10 cellular contexts compared by ENCODE assay signal in the genomic region with DNA sequence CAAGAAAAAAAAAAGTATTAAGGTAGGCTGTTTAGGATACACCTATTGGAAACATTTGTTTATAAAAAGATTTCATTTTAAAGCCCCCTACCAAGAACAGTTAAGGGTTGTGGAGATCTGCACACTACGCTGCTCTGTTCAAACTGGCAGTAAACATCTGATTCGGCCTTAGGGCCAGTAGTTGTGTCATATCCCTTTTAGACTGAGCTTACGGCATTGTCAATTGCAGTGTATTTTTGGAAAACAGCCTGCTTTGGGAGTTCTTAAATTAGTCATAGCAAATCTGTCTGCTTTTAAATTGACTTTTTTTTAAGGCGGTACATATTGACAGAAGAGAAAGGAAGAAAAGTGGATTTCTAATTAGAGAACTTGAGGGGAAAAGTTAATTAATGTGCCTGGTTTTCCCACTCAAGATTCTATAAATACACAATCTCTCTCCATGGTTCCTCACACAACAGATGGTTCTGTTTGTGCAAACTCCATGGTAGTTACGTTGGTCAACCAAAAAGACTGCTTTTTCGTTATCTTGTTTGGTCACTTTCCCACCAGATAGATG. TPM values are rescaled to one million over a fixed set of nuclear protein-coding genes. Genes with fewer than 3 reads are reported as not detected.
A peak's percentile ranks its signal among the peaks of the same experiment; 100 is the strongest.
DNase-seq lines count a peak whose midpoint lies in the region; ATAC-seq and TF ChIP-seq lines count a peak whose summit lies in the region.
"Had no signal": no experiment of that assay in that cellular context is flagged by ENCODE, and none has a peak within 500 bp of the region (broad histone marks: within the 10 kb centered on the region; RNA-seq: fewer than 3 reads in every experiment).

No MANE protein-coding gene starts in this region.

- H3K36me3 ChIP-seq in IMR-90 (ENCODE audit: control insufficient read depth, insufficient read depth, low read length) (no peaks in the 10 kb centered on the region), right lobe of liver (no peaks in the 10 kb centered on the region)
- H3K36me3 ChIP-seq in CD8-positive, alpha-beta memory T cell (ENCODE audit: insufficient read depth, low read length) = no peaks in the 10 kb centered on the region

- in situ Hi-C loops in IMR-90 (cut with MboI; ENCODE audit: low sequenced_read_pairs) = loop anchor here (5.0 kb wide), 1 partner anchor 41 kb away; no protein-coding TSS in a partner anchor

- peaks cover 4% of the 10 kb centered on the region for H3K4me1 ChIP-seq in IMR-90 (ENCODE audit: control insufficient read depth, insufficient read depth, low read length)
- H3K4me1 ChIP-seq in right lobe of liver = peaks cover 0 to 56% (median 7%) of the 10 kb centered on the region in 4 donors
- H3K4me1 ChIP-seq in CD8-positive, alpha-beta memory T cell (ENCODE audit: insufficient read depth, low read length) = peaks cover 27% of the 10 kb centered on the region

- H2AK5ac ChIP-seq in IMR-90 (ENCODE audit: low read depth, low read length) = no peak overlapping the region

- no peak overlapping the region for H2BK120ac ChIP-seq in IMR-90 (ENCODE audit: low read depth, low read length)

- no peak overlapping the region for H3K9ac ChIP-seq in IMR-90 (ENCODE audit: low read depth, low read length)

- peak overlapping the region; percentile 76; the same call in 1 of the 2 replicates for H3K23ac ChIP-seq in IMR-90 (ENCODE audit: low read depth, low read length)

- DNase-seq in AG20443 (ENCODE audit: low spot score) (peak; percentile 50), IMR-90 (peak; percentile 85), cardiac fibroblast (ENCODE audit: low read depth in 2 of 2) (peak; percentile 77 to 92), right lobe of liver (no peak), WTC11 (ENCODE audit: low spot score) (no peak), HK-2 (ENCODE audit: unreplicated experiment) (no peak)
- no peak for DNase-seq in CD8-positive, alpha-beta memory T cell
- DNase-seq in activated effector memory CD4-positive, alpha-beta T cell treated with anti-CD3 and anti-CD28 coated beads, Interleukin-2, amount 50 U/mL, for 16 hours = no peak
- DNase-seq: NCI-H1694 treated with DMSO at 0.1 percent for 48 hours had no signal

- H4K91ac ChIP-seq in IMR-90 (ENCODE audit: insufficient read depth, low read depth, low read length) = no peak overlapping the region

- ATAC-seq in IMR-90 (ENCODE audit: low read depth) (no peak), right lobe of liver (peak in 2 of 4 donors; percentile 17 to 31), WTC11 (no peak)

- no peak for TF ChIP-seq POLR2A in IMR-90 (IDR thresholded peaks at IDR 0.05; ENCODE audit: low read depth, low read length)
- peak; percentile 39 for TF ChIP-seq POLR2A in right lobe of liver (IDR thresholded peaks at IDR 0.05)

- no CpG with 5 or more reads among the region's 6 CpGs for WGBS in IMR-90 (ENCODE audit: extremely low coverage in 2 of 2, insufficient read length in 1 of 2), 2 experiments
- 26% methylated on average over 6 of the region's 6 CpGs for WGBS in right lobe of liver (ENCODE audit: insufficient coverage, low coverage, low lambda C conversion rate, missing lambda C conversion rate)

- H3K4me3 Mint-ChIP-seq in CD8-positive, alpha-beta memory T cell = peak overlapping the region in 1 of 7 donors; percentile 20
- no peak overlapping the region for H3K4me3 Mint-ChIP-seq in WTC11
- H3K4me3 Mint-ChIP-seq: dendritic cell treated with granulocyte-macrophage colony-stimulating factor and Interleukin-4, amounts not matched to agents 40 ng/mL and 50 ng/mL, for 4 days had no signal

- H2AK9ac ChIP-seq in IMR-90 (replicated peaks; ENCODE audit: low read depth, low read length, poor library complexity) = no peak overlapping the region

- no peak overlapping the region for H4K5ac ChIP-seq in IMR-90 (ENCODE audit: low read depth, low read length)

- BruUV-seq in IMR-90 (replicated peaks; lab: Mats Ljungman, UMichigan) = no TSS peak

- no peak overlapping the region for H2BK5ac ChIP-seq in IMR-90 (ENCODE audit: low read depth, low read length, poor library complexity, severe bottlenecking)

- H3K4me2 ChIP-seq in IMR-90 (ENCODE audit: low read depth, low read length) = no peak overlapping the region

- no peak overlapping the region for H3K27ac ChIP-seq in IMR-90 (ENCODE audit: insufficient read depth, low read length)
- H3K27ac ChIP-seq in right lobe of liver = peak overlapping the region in 1 of 3 donors; percentile 94
- no peak overlapping the region for H3K27ac ChIP-seq in CD8-positive, alpha-beta memory T cell (ENCODE audit: low read depth, low read length)

- no peak overlapping the region for H3K4ac ChIP-seq in IMR-90 (ENCODE audit: low read depth, low read length)

- H3K9me3 ChIP-seq in IMR-90 (ENCODE audit: control insufficient read depth, insufficient read depth, low read length) = no peaks in the 10 kb centered on the region
- no peaks in the 10 kb centered on the region for H3K9me3 ChIP-seq in right lobe of liver
- H3K9me3 ChIP-seq in CD8-positive, alpha-beta memory T cell (ENCODE audit: low read length) = no peaks in the 10 kb centered on the region

- TF ChIP-seq CTCF in IMR-90 (conservative IDR thresholded peaks at IDR 0.05; ENCODE audit: low read depth, low read length) = no peak
- TF ChIP-seq CTCF in cardiac fibroblast (IDR thresholded peaks at IDR 0.05; ENCODE audit: low read depth, low read length) = no peak
- TF ChIP-seq CTCF in right lobe of liver (IDR thresholded peaks at IDR 0.05) = no peak
- TF ChIP-seq CTCF in WTC11 (IDR thresholded peaks at IDR 0.05) = no peak

- H3K4me1 Mint-ChIP-seq in CD8-positive, alpha-beta memory T cell = peaks cover 25 to 37% (median 30%) of the 10 kb centered on the region in 3 donors
- peaks cover 21% of the 10 kb centered on the region for H3K4me1 Mint-ChIP-seq in WTC11

- H3K14ac ChIP-seq in IMR-90 (replicated peaks; ENCODE audit: low read depth, low read length) = peak overlapping the region; percentile 76; the same call in 1 of the 2 replicates

- H3K9me1 ChIP-seq in IMR-90 (ENCODE audit: insufficient read depth, low read length) = peaks cover 4% of the 10 kb centered on the region; the same call in 1 of the 2 replicates

- peaks cover 4 to 7% of the 10 kb centered on the region in 2 donors for H3K27me3 Mint-ChIP-seq in CD8-positive, alpha-beta memory T cell
- no peaks in the 10 kb centered on the region for H3K27me3 Mint-ChIP-seq in WTC11 (ENCODE audit: low read depth)

- CTCF ChIA-PET in IMR-90 (lab: Yijun Ruan, JAX) (interaction anchor here (0.7 to 4.4 kb wide), 3 partner anchors 24 to 44 kb away, joined by 5 to 30 read pairs (median 10); no protein-coding TSS in a partner anchor), WTC11 (lab: Charles Lee) (interaction anchor here (2.0 to 3.1 kb wide), 4 partner anchors 25 to 109 kb away, joined by 5 to 76 read pairs (median 29); no protein-coding TSS in a partner anchor)
- CTCF ChIA-PET in CD8-positive, alpha-beta memory T cell (lab: Charles Lee) = interaction anchor here (1.7 to 3.7 kb wide), 8 partner anchors 10 to 109 kb away, joined by 7 to 96 read pairs (median 13); no protein-coding TSS in a partner anchor

- no peak for TF ChIP-seq RAD21 in IMR-90 (IDR thresholded peaks at IDR 0.05; ENCODE audit: low read length)

- peak overlapping the region; percentile 39; the same call in 1 of the 2 replicates for H2BK20ac ChIP-seq in IMR-90 (ENCODE audit: low read depth, low read length)

- H3K4me3 ChIP-seq in IMR-90 (ENCODE audit: insufficient read depth, low read depth, low read length) = no peak overlapping the region
- no peak overlapping the region for H3K4me3 ChIP-seq in cardiac fibroblast (replicated peaks in 1 of 2; ENCODE audit: low read depth in 2 of 2, low read length in 2 of 2)
- H3K4me3 ChIP-seq in right lobe of liver = no peak overlapping the region
- H3K4me3 ChIP-seq in CD8-positive, alpha-beta memory T cell (ENCODE audit: low read length) = no peak overlapping the region

- H3K27me3 ChIP-seq in IMR-90 (ENCODE audit: control insufficient read depth, insufficient read depth, low read length) (no peaks in the 10 kb centered on the region), right lobe of liver (no peaks in the 10 kb centered on the region)
- H3K27me3 ChIP-seq in CD8-positive, alpha-beta memory T cell (ENCODE audit: insufficient read depth, low read length, poor library complexity, severe bottlenecking) = no peaks in the 10 kb centered on the region

- H3K27ac Mint-ChIP-seq in CD8-positive, alpha-beta memory T cell = peak overlapping the region in 4 of 8 donors; percentile 60 to 97 (median 78)
- no peak overlapping the region for H3K27ac Mint-ChIP-seq in WTC11
- H3K27ac Mint-ChIP-seq: dendritic cell treated with granulocyte-macrophage colony-stimulating factor and Interleukin-4, amounts not matched to agents 40 ng/mL and 50 ng/mL, for 4 days had no signal

- H2BK15ac ChIP-seq in IMR-90 (ENCODE audit: low read depth, low read length) = 0 out of 3 replicates have a peak overlapping the region, but pooled peaks have one; percentile 56

- peaks cover 5% of the 10 kb centered on the region; the same call in 1 of the 2 replicates for H4K20me1 ChIP-seq in IMR-90 (ENCODE audit: insufficient read depth, low read length)

- intact Hi-C loops in IMR-90 (cut with micrococcal nuclease) (loop anchor here (2.0 kb wide), 1 partner anchor 23 kb away; no protein-coding TSS in a partner anchor), right lobe of liver (cut with DNase I) (no loop called here)

- dilution Hi-C loops in IMR-90 (cut with HindIII; ENCODE audit: low sequenced_read_pairs, unreplicated experiment) = no loop called here

- H3K79me1 ChIP-seq in IMR-90 (ENCODE audit: low read depth in 1 of 2, low read length in 2 of 2) = peaks cover 0 to 20% of the 10 kb centered on the region in 2 experiments; a peak in 2 of 4 replicates

- POLR2A ChIA-PET in IMR-90 (lab: Charles Lee; ENCODE audit: unreplicated experiment) (interaction anchor here (0.5 to 1.3 kb wide), 3 partner anchors 11 to 35 kb away, joined by 3 to 4 read pairs (median 4); no protein-coding TSS in a partner anchor), WTC11 (lab: Charles Lee) (interaction anchor here (1.8 kb wide), 1 partner anchor 42 kb away, joined by 17 read pairs; no protein-coding TSS in a partner anchor)
- POLR2A ChIA-PET in CD8-positive, alpha-beta memory T cell (lab: Charles Lee) = interaction anchor here (4.7 kb wide), 1 partner anchor 41 kb away, joined by 67 read pairs; no protein-coding TSS in a partner anchor

- 0 out of 4 replicates have a peak overlapping the region, but pooled peaks of 1 of the 2 experiments have one; percentile 25 for H4K8ac ChIP-seq in IMR-90 (ENCODE audit: low read depth in 2 of 2, low read length in 2 of 2)

- H3K18ac ChIP-seq in IMR-90 (ENCODE audit: low read depth, low read length) = no peak overlapping the region

- no peak overlapping the region for H2AFZ ChIP-seq in IMR-90 (replicated peaks; ENCODE audit: low read length, poor library complexity)

- H3K36me3 Mint-ChIP-seq in CD8-positive, alpha-beta memory T cell = peaks cover 0 to 13% (median under 1%) of the 10 kb centered on the region in 3 donors
- H3K36me3 Mint-ChIP-seq in WTC11 = no peaks in the 10 kb centered on the region

- H3K56ac ChIP-seq in IMR-90 (ENCODE audit: extremely low read depth, insufficient read depth, low read length) = no peak overlapping the region

- no peaks in the 10 kb centered on the region for H3K9me3 Mint-ChIP-seq in CD8-positive, alpha-beta memory T cell
- H3K9me3 Mint-ChIP-seq in WTC11 = no peaks in the 10 kb centered on the region
- H3K9me3 Mint-ChIP-seq: dendritic cell treated with granulocyte-macrophage colony-stimulating factor and Interleukin-4, amounts not matched to agents 40 ng/mL and 50 ng/mL, for 4 days had no signal

RNA-seq across cellular contexts. Expression of a gene that starts 1.7 kb away (rescaled TPM):
- total RNA-seq in IMR-90 (2012; rRNA removed) (11.3 and 15.6 TPM in 2 replicates), right lobe of liver (10 to 100 TPM; 15.1 to 39.2 (median 26.9) TPM), WTC11 (2021) (34.4 to 39.0 TPM (median 37.5 TPM) in 3 replicates)
- 3.3 and 4.6 TPM in 2 replicates for polyA plus RNA-seq in IMR-90 (2012; rRNA removed)
- 0.54 and 0.71 TPM in 2 replicates for polyA plus RNA-seq in IMR-90 (2012; cell fraction: cytosol; rRNA removed)
- 1.1 and 8.4 TPM in 2 replicates for polyA plus RNA-seq in IMR-90 (2012; cell fraction: nucleus; rRNA removed; ENCODE audit: low replicate concordance)
- total RNA-seq in CD8-positive, alpha-beta memory T cell = 10 to 100 TPM; 83.3 to 88.7 TPM
- 6.1 TPM for polyA plus RNA-seq in CD8-positive, alpha-beta memory T cell

RNA-seq across cellular contexts. Expression of a gene that starts 46.8 kb away (rescaled TPM):
- total RNA-seq in IMR-90 (2012; rRNA removed) (1.1 and 1.4 TPM in 2 replicates), right lobe of liver (10 to 100 TPM in 2 of 6 experiments, 1 to 10 TPM in 4; 6.9 to 27.0 (median 7.9) TPM), WTC11 (2021) (14.8 to 15.2 TPM (median 15.0 TPM) in 3 replicates)
- 2.5 and 3.0 TPM in 2 replicates for polyA plus RNA-seq in IMR-90 (2012; rRNA removed)
- 1.1 and 2.4 TPM in 2 replicates for polyA plus RNA-seq in IMR-90 (2012; cell fraction: cytosol; rRNA removed)
- 2.9 and 5.4 TPM in 2 replicates for polyA plus RNA-seq in IMR-90 (2012; cell fraction: nucleus; rRNA removed; ENCODE audit: low replicate concordance)
- under 1 TPM; 0.29 to 0.33 TPM for total RNA-seq in CD8-positive, alpha-beta memory T cell
- polyA plus RNA-seq in CD8-positive, alpha-beta memory T cell = not detected

Comparison
In these comparisons a context has a peak if more than half of its experiments do, and no peak if none do; other contexts are left out.
1. DNase-seq: peak in AG20443 (single experiment), IMR-90 (single experiment) and cardiac fibroblast (2 of 2); none in right lobe of liver (0 of 3), CD8-positive, alpha-beta memory T cell (0 of 5), WTC11 (single experiment), activated effector memory CD4-positive, alpha-beta T cell treated with anti-CD3 and anti-CD28 coated beads, Interleukin-2, amount 50 U/mL, for 16 hours (single experiment) and HK-2 (single experiment).